In genomic region chr2:231957913-231958763, GRCh38 we compare ENCODE assay signal across 1 cellular context.
TF ChIP-seq lines count a peak whose summit lies in the region.

No MANE protein-coding gene starts in this region.

TF ChIP-seq in HepG2, 621 proteins besides CTCF, POLR2A, EP300 and RAD21 (continues in another document):
- TF ChIP-seq ZNF589 (CRISPR knock-in tag; conservative IDR thresholded peaks at IDR 0.05): no peak
- no peak for TF ChIP-seq HOXA7 (CRISPR knock-in tag; IDR thresholded peaks at IDR 0.05)
- no peak for TF ChIP-seq SYNCRIP (IDR thresholded peaks at IDR 0.05; ENCODE audit: insufficient read depth, low read depth, low read length)
- peak; percentile 51 for TF ChIP-seq SAP130 (CRISPR knock-in tag; IDR thresholded peaks at IDR 0.05; ENCODE audit: low read depth)
- TF ChIP-seq MLXIP (CRISPR knock-in tag; IDR thresholded peaks at IDR 0.05; ENCODE audit: borderline replicate concordance): no peak
- TF ChIP-seq ZFP36L2 (CRISPR knock-in tag; IDR thresholded peaks at IDR 0.05): no peak
- TF ChIP-seq ZNF124 (CRISPR knock-in tag; IDR thresholded peaks at IDR 0.05): no peak
- no peak for TF ChIP-seq SNRNP70 (IDR thresholded peaks at IDR 0.05; ENCODE audit: low read depth, low read length)
- TF ChIP-seq PHF21A (CRISPR knock-in tag; IDR thresholded peaks at IDR 0.05): no peak
- TF ChIP-seq DR1 (CRISPR knock-in tag; IDR thresholded peaks at IDR 0.05): no peak
- TF ChIP-seq TSC22D2 (CRISPR knock-in tag; IDR thresholded peaks at IDR 0.05; ENCODE audit: borderline replicate concordance): no peak
- TF ChIP-seq, protein P1, sequence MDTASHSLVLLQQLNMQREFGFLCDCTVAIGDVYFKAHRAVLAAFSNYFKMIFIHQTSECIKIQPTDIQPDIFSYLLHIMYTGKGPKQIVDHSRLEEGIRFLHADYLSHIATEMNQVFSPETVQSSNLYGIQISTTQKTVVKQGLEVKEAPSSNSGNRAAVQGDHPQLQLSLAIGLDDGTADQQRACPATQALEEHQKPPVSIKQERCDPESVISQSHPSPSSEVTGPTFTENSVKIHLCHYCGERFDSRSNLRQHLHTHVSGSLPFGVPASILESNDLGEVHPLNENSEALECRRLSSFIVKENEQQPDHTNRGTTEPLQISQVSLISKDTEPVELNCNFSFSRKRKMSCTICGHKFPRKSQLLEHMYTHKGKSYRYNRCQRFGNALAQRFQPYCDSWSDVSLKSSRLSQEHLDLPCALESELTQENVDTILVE (CRISPR knock-in tag; IDR thresholded peaks at IDR 0.05): peak; percentile 51; the same call in 1 of the 2 replicates
- TF ChIP-seq HNF1B (CRISPR knock-in tag; IDR thresholded peaks at IDR 0.05): peak; percentile 22; the same call in 1 of the 2 replicates
- peak; percentile 25; the same call in 1 of the 2 replicates for TF ChIP-seq ZNF547 (CRISPR knock-in tag; IDR thresholded peaks at IDR 0.05)
- TF ChIP-seq ZBTB1 (CRISPR knock-in tag; IDR thresholded peaks at IDR 0.05; ENCODE audit: borderline replicate concordance): no peak
- TF ChIP-seq ZFYVE20 (CRISPR knock-in tag; IDR thresholded peaks at IDR 0.05; ENCODE audit: borderline replicate concordance, low read depth): no peak
- no peak for TF ChIP-seq BHLHE40 (IDR thresholded peaks at IDR 0.05; ENCODE audit: low read length)
- TF ChIP-seq DMAP1 (CRISPR knock-in tag; IDR thresholded peaks at IDR 0.05): no peak
- no peak for TF ChIP-seq HMGA1 (CRISPR knock-in tag; conservative IDR thresholded peaks at IDR 0.05)
- peak; percentile 69 for TF ChIP-seq HMG20A (CRISPR knock-in tag; IDR thresholded peaks at IDR 0.05; ENCODE audit: borderline replicate concordance)
- TF ChIP-seq MTF1 (CRISPR knock-in tag; IDR thresholded peaks at IDR 0.05): no peak
- no peak for TF ChIP-seq TOPORS (CRISPR knock-in tag; IDR thresholded peaks at IDR 0.05)
- no peak for TF ChIP-seq ZNF7 (CRISPR knock-in tag; IDR thresholded peaks at IDR 0.05)
- no peak for TF ChIP-seq ZBTB37 (CRISPR knock-in tag; IDR thresholded peaks at IDR 0.05)
- TF ChIP-seq SMAD9 (CRISPR knock-in tag; IDR thresholded peaks at IDR 0.05): 0 out of 2 replicates have a peak, but pooled peaks have one; percentile 48
- TF ChIP-seq, protein P2, sequence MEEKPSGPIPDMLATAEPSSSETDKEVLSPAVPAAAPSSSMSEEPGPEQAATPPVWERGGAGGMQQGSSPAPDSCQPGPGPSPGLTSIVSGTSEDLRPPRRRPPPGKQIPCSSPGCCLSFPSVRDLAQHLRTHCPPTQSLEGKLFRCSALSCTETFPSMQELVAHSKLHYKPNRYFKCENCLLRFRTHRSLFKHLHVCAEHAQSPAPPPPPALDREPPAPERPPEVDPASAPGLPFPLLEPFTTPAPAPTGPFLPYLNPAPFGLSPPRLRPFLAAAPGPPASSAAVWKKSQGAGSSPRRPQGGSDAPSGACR (CRISPR knock-in tag; IDR thresholded peaks at IDR 0.05): no peak
- no peak for TF ChIP-seq ZKSCAN5 (CRISPR knock-in tag; IDR thresholded peaks at IDR 0.05)
- no peak for TF ChIP-seq EEA1 (CRISPR knock-in tag; IDR thresholded peaks at IDR 0.05; ENCODE audit: borderline replicate concordance)
- TF ChIP-seq, protein P3, sequence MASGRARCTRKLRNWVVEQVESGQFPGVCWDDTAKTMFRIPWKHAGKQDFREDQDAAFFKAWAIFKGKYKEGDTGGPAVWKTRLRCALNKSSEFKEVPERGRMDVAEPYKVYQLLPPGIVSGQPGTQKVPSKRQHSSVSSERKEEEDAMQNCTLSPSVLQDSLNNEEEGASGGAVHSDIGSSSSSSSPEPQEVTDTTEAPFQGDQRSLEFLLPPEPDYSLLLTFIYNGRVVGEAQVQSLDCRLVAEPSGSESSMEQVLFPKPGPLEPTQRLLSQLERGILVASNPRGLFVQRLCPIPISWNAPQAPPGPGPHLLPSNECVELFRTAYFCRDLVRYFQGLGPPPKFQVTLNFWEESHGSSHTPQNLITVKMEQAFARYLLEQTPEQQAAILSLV (CRISPR knock-in tag; IDR thresholded peaks at IDR 0.05; ENCODE audit: borderline replicate concordance): no peak
- TF ChIP-seq ZNF44 (CRISPR knock-in tag; IDR thresholded peaks at IDR 0.05): no peak
- TF ChIP-seq ZNF614 (CRISPR knock-in tag; IDR thresholded peaks at IDR 0.05; ENCODE audit: borderline replicate concordance): no peak
- TF ChIP-seq ONECUT2 (CRISPR knock-in tag; IDR thresholded peaks at IDR 0.05): peak; percentile 64
- TF ChIP-seq HDAC2 (CRISPR knock-in tag; IDR thresholded peaks at IDR 0.05): peak; percentile 68; the same call in 1 of the 2 replicates
- TF ChIP-seq ZSCAN9 (CRISPR knock-in tag; IDR thresholded peaks at IDR 0.05; ENCODE audit: borderline replicate concordance): no peak
- no peak for TF ChIP-seq CHD2 (IDR thresholded peaks at IDR 0.05; ENCODE audit: low read depth, low read length)
- TF ChIP-seq ZMYM3 (CRISPR knock-in tag; IDR thresholded peaks at IDR 0.05): 0 out of 2 replicates have a peak, but pooled peaks have one; percentile 23
- no peak for TF ChIP-seq NRL (CRISPR knock-in tag; IDR thresholded peaks at IDR 0.05; ENCODE audit: borderline replicate concordance)
- no peak for TF ChIP-seq SP2 (CRISPR knock-in tag; IDR thresholded peaks at IDR 0.05)
- TF ChIP-seq GTF2F1 (IDR thresholded peaks at IDR 0.05; ENCODE audit: low read length): no peak
- peak; percentile 41; the same call in 1 of the 2 replicates for TF ChIP-seq THRA (CRISPR knock-in tag; IDR thresholded peaks at IDR 0.05; ENCODE audit: borderline replicate concordance)
- TF ChIP-seq ZMAT3 (CRISPR knock-in tag; conservative IDR thresholded peaks at IDR 0.05): no peak
- no peak for TF ChIP-seq SP1 (IDR thresholded peaks at IDR 0.05)
- TF ChIP-seq SP1 (CRISPR knock-in tag; IDR thresholded peaks at IDR 0.05): no peak
- TF ChIP-seq, protein P4, sequence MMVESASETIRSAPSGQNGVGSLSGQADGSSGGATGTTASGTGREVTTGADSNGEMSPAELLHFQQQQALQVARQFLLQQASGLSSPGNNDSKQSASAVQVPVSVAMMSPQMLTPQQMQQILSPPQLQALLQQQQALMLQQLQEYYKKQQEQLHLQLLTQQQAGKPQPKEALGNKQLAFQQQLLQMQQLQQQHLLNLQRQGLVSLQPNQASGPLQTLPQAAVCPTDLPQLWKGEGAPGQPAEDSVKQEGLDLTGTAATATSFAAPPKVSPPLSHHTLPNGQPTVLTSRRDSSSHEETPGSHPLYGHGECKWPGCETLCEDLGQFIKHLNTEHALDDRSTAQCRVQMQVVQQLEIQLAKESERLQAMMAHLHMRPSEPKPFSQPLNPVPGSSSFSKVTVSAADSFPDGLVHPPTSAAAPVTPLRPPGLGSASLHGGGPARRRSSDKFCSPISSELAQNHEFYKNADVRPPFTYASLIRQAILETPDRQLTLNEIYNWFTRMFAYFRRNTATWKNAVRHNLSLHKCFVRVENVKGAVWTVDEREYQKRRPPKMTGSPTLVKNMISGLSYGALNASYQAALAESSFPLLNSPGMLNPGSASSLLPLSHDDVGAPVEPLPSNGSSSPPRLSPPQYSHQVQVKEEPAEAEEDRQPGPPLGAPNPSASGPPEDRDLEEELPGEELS (CRISPR knock-in tag; IDR thresholded peaks at IDR 0.05): peak; percentile 73
- TF ChIP-seq, protein P5, sequence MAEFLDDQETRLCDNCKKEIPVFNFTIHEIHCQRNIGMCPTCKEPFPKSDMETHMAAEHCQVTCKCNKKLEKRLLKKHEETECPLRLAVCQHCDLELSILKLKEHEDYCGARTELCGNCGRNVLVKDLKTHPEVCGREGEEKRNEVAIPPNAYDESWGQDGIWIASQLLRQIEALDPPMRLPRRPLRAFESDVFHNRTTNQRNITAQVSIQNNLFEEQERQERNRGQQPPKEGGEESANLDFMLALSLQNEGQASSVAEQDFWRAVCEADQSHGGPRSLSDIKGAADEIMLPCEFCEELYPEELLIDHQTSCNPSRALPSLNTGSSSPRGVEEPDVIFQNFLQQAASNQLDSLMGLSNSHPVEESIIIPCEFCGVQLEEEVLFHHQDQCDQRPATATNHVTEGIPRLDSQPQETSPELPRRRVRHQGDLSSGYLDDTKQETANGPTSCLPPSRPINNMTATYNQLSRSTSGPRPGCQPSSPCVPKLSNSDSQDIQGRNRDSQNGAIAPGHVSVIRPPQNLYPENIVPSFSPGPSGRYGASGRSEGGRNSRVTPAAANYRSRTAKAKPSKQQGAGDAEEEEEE (CRISPR knock-in tag; IDR thresholded peaks at IDR 0.05; ENCODE audit: borderline replicate concordance): no peak
- TF ChIP-seq ZNF512B (CRISPR knock-in tag; IDR thresholded peaks at IDR 0.05; ENCODE audit: borderline replicate concordance): no peak
- TF ChIP-seq KAT2B (IDR thresholded peaks at IDR 0.05; ENCODE audit: borderline replicate concordance, low read depth, low read length): no peak
- 0 out of 2 replicates have a peak, but pooled peaks have one; percentile 23 for TF ChIP-seq KDM6A (CRISPR knock-in tag; IDR thresholded peaks at IDR 0.05; ENCODE audit: low read depth)
